In genomic region chr11:118430956-118431355, GRCh38 we compare ENCODE assay signal across 1 cellular context.
TF ChIP-seq lines count a peak whose summit lies in the region.

No MANE protein-coding gene starts in this region.

TF ChIP-seq in K562, 482 proteins besides CTCF, POLR2A, EP300 and RAD21 (continued from another document):
- no peak for TF ChIP-seq ERF (CRISPR knock-in tag; IDR thresholded peaks at IDR 0.05)
- TF ChIP-seq FOXJ3 (CRISPR knock-in tag; IDR thresholded peaks at IDR 0.05) = no peak
- no peak for TF ChIP-seq ZBTB26 (CRISPR knock-in tag; IDR thresholded peaks at IDR 0.05)
- no peak for TF ChIP-seq SIX5 (IDR thresholded peaks at IDR 0.05; ENCODE audit: borderline replicate concordance in 1 of 2, insufficient read depth in 1 of 2, low read depth in 1 of 2, low read length in 2 of 2)
- TF ChIP-seq TOE1 (IDR thresholded peaks at IDR 0.05; ENCODE audit: borderline replicate concordance) = no peak
- no peak for TF ChIP-seq TOE1 (CRISPR knock-in tag; IDR thresholded peaks at IDR 0.05; ENCODE audit: borderline replicate concordance, low read depth)
- no peak for TF ChIP-seq ZNF232 (CRISPR knock-in tag; IDR thresholded peaks at IDR 0.05)
- no peak for TF ChIP-seq ZNF583 (CRISPR knock-in tag; IDR thresholded peaks at IDR 0.05)
